In the genomic region with DNA sequence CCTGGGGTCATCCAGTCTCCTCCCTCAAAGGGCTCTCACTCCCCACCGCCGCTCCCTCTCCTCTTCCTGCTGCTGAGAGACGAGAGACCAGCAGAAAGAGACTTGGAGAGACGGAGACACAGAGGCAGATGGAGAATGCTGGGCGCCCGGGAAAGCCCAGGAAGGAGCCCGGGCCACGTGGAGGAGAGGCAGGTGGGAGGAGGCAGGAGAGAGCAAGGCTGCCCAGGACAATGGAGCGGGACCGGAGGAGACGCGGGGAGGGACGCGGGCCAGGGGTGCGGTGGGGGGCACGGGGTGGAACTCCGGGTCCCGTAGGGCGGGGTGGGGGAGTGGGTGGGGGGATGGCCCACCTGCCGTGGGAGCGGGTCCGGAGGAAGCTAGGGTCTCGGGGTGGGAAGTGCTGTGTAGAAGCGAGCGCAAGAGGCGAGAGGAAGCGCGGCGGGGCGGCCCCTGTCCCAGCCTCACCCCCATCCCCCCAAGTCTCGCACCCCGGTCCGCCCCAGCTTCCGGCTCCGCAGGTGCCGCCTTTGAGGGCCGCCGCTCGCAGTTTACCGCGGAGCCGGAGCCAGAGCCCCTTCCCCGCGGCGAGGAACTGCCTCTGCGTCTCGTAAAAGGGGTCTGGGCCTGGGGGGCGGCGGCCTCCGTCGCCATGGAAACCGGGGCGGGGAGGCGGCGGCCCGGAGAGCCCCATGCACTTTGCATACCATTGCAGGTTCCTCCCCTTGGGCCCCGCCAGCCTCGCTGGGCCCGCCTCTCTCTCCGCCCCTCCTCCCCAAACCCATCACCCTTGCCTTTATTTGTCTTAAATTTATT, we compare ENCODE assay signal across 8 cellular contexts. TPM values are rescaled to one million over a fixed set of nuclear protein-coding genes. Genes with fewer than 3 reads are reported as not detected.
DNase-seq lines count a peak whose midpoint lies in the region; ATAC-seq and TF ChIP-seq lines count a peak whose summit lies in the region.

No MANE protein-coding gene starts in this region.

- H3K9me3 Mint-ChIP-seq in Caco-2 (ENCODE audit: unreplicated experiment): no peaks in the 10 kb centered on the region
- no peaks in the 10 kb centered on the region for H3K9me3 Mint-ChIP-seq in activated CD4-positive, alpha-beta T cell treated with anti-CD3 and anti-CD28 coated beads, Interleukin-2, amount 10 ng/mL, durations not matched to agents 24 days and 14 days

- H3K27me3 ChIP-seq in Caco-2 (replicated peaks; ENCODE audit: control insufficient read depth, insufficient read depth, low read length): no peaks in the 10 kb centered on the region
- no peaks in the 10 kb centered on the region for H3K27me3 ChIP-seq in duodenal mucosa (ENCODE audit: control insufficient read depth in 1 of 2, insufficient read depth in 2 of 2, low read length in 2 of 2)
- H3K27me3 ChIP-seq in mucosa of stomach (ENCODE audit: control insufficient read depth, insufficient read depth, low read length): no peaks in the 10 kb centered on the region

- peaks cover 26% of the 10 kb centered on the region for H3K4me1 Mint-ChIP-seq in Caco-2 (ENCODE audit: low read depth, unreplicated experiment)
- peaks cover 29% of the 10 kb centered on the region for H3K4me1 Mint-ChIP-seq in activated CD4-positive, alpha-beta T cell treated with anti-CD3 and anti-CD28 coated beads, Interleukin-2, amount 10 ng/mL, durations not matched to agents 24 days and 14 days

- H3K4me3 ChIP-seq in Caco-2 (ENCODE audit: low read depth, low read length) (peak overlapping the region; percentile 65), duodenal mucosa (ENCODE audit: low read depth in 1 of 2, low read length in 2 of 2) (peak overlapping the region; percentile 29 to 61), mucosa of stomach (ENCODE audit: low read length) (no peak overlapping the region)

- H3K4me3 Mint-ChIP-seq in Caco-2 (ENCODE audit: unreplicated experiment): peak overlapping the region; percentile 76
- peak overlapping the region; percentile 64 for H3K4me3 Mint-ChIP-seq in activated CD4-positive, alpha-beta T cell treated with anti-CD3 and anti-CD28 coated beads, Interleukin-2, amount 10 ng/mL, durations not matched to agents 24 days and 14 days

- peak; percentile 48 for ATAC-seq in HG03521 (IDR thresholded peaks at IDR 0.05; ENCODE audit: unreplicated experiment)
- ATAC-seq in HG02852 (IDR thresholded peaks at IDR 0.05; ENCODE audit: unreplicated experiment): no peak

- peaks cover 11% of the 10 kb centered on the region for H3K36me3 Mint-ChIP-seq in Caco-2 (ENCODE audit: insufficient read depth, unreplicated experiment)
- no peaks in the 10 kb centered on the region for H3K36me3 Mint-ChIP-seq in activated CD4-positive, alpha-beta T cell treated with anti-CD3 and anti-CD28 coated beads, Interleukin-2, amount 10 ng/mL, durations not matched to agents 24 days and 14 days (ENCODE audit: low read depth)

- no peaks in the 10 kb centered on the region for H3K27me3 Mint-ChIP-seq in Caco-2 (ENCODE audit: insufficient read depth, unreplicated experiment)
- H3K27me3 Mint-ChIP-seq in activated CD4-positive, alpha-beta T cell treated with anti-CD3 and anti-CD28 coated beads, Interleukin-2, amount 10 ng/mL, durations not matched to agents 24 days and 14 days: peaks cover 37% of the 10 kb centered on the region

- no peak overlapping the region for H3K27ac Mint-ChIP-seq in Caco-2 (ENCODE audit: unreplicated experiment)
- H3K27ac Mint-ChIP-seq in activated CD4-positive, alpha-beta T cell treated with anti-CD3 and anti-CD28 coated beads, Interleukin-2, amount 10 ng/mL, durations not matched to agents 24 days and 14 days: no peak overlapping the region

- no peak overlapping the region for H3K27ac ChIP-seq in duodenal mucosa (ENCODE audit: low read depth, low read length)

- H3K9me3 ChIP-seq in Caco-2 (no peaks in the 10 kb centered on the region), duodenal mucosa (ENCODE audit: control insufficient read depth in 1 of 2, low read length in 2 of 2) (no peaks in the 10 kb centered on the region), mucosa of stomach (ENCODE audit: control insufficient read depth, low read length) (no peaks in the 10 kb centered on the region)

- H3K36me3 ChIP-seq in Caco-2 (ENCODE audit: control insufficient read depth, insufficient read depth, low read length) (no peaks in the 10 kb centered on the region), duodenal mucosa (ENCODE audit: control insufficient read depth in 1 of 2, insufficient read depth in 2 of 2, low read length in 2 of 2) (no peaks in the 10 kb centered on the region), mucosa of stomach (ENCODE audit: control insufficient read depth, insufficient read depth, low read length) (no peaks in the 10 kb centered on the region)

- H3K4me1 ChIP-seq in Caco-2 (peaks cover 24% of the 10 kb centered on the region), duodenal mucosa (ENCODE audit: control insufficient read depth in 1 of 2, insufficient read depth in 2 of 2, low read length in 2 of 2) (peaks cover 16 to 22% of the 10 kb centered on the region in 2 donors), mucosa of stomach (ENCODE audit: control insufficient read depth, insufficient read depth, low read length) (peaks cover 61% of the 10 kb centered on the region)

- POLR2A ChIA-PET in Caco-2 (lab: Charles Lee): no interaction called here

- DNase-seq in Caco-2 (peak; percentile 66 to 75), NCI-H1105 treated with DMSO at 0.1 percent for 48 hours (lab: John Stamatoyannopoulos, UW) (no peak)
- DNase-seq in activated CD4-positive, alpha-beta T cell treated with anti-CD3 and anti-CD28 coated beads, Interleukin-2, amount 10 ng/mL, durations not matched to agents 24 days and 14 days: peak; percentile 89
- peak; percentile 55 for DNase-seq in stimulated activated naive CD4-positive, alpha-beta T cell treated with Interleukin-2 at 50 U/mL for 16 hours (lab: John Stamatoyannopoulos, UW)

- CTCF ChIA-PET in Caco-2 (lab: Charles Lee): no interaction called here

- H3K9ac ChIP-seq in duodenal mucosa (ENCODE audit: low read depth in 1 of 2, low read length in 2 of 2) (no peak overlapping the region), mucosa of stomach (ENCODE audit: low read length) (peak overlapping the region; percentile 59)

- no TSS peak for BruUV-seq in Caco-2 (replicated peaks; lab: Mats Ljungman, UMichigan)

- intact Hi-C loops in Caco-2 (cut with micrococcal nuclease; ENCODE audit: unreplicated experiment): no loop called here
- intact Hi-C loops in activated CD4-positive, alpha-beta T cell treated with anti-CD3 and anti-CD28 coated beads, Interleukin-2, amount 10 ng/mL, durations not matched to agents 24 days and 14 days (cut with micrococcal nuclease): no loop called here

- TF ChIP-seq CTCF in Caco-2 (IDR thresholded peaks at IDR 0.05; ENCODE audit: insufficient read depth in 1 of 2, low read depth in 1 of 2, low read length in 1 of 2, severe bottlenecking in 1 of 2, unreplicated experiment in 1 of 2): no peak

RNA-seq across cellular contexts. Expression of gene EPHA2, which starts 11.7 kb away (rescaled TPM):
- 31.2 and 37.8 TPM in 2 replicates for total RNA-seq in Caco-2 (2022)
- total RNA-seq in activated CD4-positive, alpha-beta T cell treated with anti-CD3 and anti-CD28 coated beads, Interleukin-2, amount 10 ng/mL, durations not matched to agents 24 days and 14 days: not detected in 2 replicates

RNA-seq across cellular contexts. Expression of gene ARHGEF19, which starts 44.9 kb away (rescaled TPM):
- 7.7 and 8.0 TPM in 2 replicates for total RNA-seq in Caco-2 (2022)
- 8.5 and 8.8 TPM in 2 replicates for total RNA-seq in activated CD4-positive, alpha-beta T cell treated with anti-CD3 and anti-CD28 coated beads, Interleukin-2, amount 10 ng/mL, durations not matched to agents 24 days and 14 days

Comparison
In these comparisons a context has a peak if more than half of its experiments do, and no peak if none do; other contexts are left out.
1. RNA of gene EPHA2, which starts 11.7 kb away (total RNA-seq): 31.2 to 37.8 TPM in Caco-2; not detected in activated CD4-positive, alpha-beta T cell treated with anti-CD3 and anti-CD28 coated beads, Interleukin-2, amount 10 ng/mL, durations not matched to agents 24 days and 14 days; every median in the first group is over 10 times any median in the second.